In genomic region chr7:27168265-27168947, GRCh38 we compare ENCODE assay signal across 9 cellular contexts. TPM values are rescaled to one million over a fixed set of nuclear protein-coding genes. Genes with fewer than 3 reads are reported as not detected.
DNase-seq lines count a peak whose midpoint lies in the region; ATAC-seq, FAIRE-seq and TF ChIP-seq lines count a peak whose summit lies in the region.
"Had no signal": no experiment of that assay in that cellular context is flagged by ENCODE, and none has a peak within 500 bp of the region (broad histone marks: within the 10 kb centered on the region; RNA-seq: fewer than 3 reads in every experiment).

No MANE protein-coding gene starts in this region.

- H3K27me3 ChIP-seq in right atrium auricular region (peaks cover 87 to 90% of the 10 kb centered on the region in 2 donors), keratinocyte (ENCODE audit: control insufficient read depth, extremely low read depth, insufficient read depth, low read length) (no peaks in the 10 kb centered on the region), aorta (ENCODE audit: control insufficient read depth in 1 of 2, insufficient read depth in 2 of 2, low read length in 1 of 2) (peaks cover 0 to 1% of the 10 kb centered on the region in 2 donors)

- WGBS in aorta, 2 donors: 80 to 84% methylated on average over 25 of the region's 25 CpGs

- no peak overlapping the region for H3K27ac ChIP-seq in right atrium auricular region
- peak overlapping the region; percentile 87 for H3K27ac ChIP-seq in keratinocyte (ENCODE audit: control insufficient read depth, insufficient read depth, low read length)
- H3K27ac ChIP-seq in aorta (ENCODE audit: low read depth in 1 of 2, low read length in 2 of 2): no peak overlapping the region
- H3K27ac ChIP-seq: pancreas had no signal

- H3K9ac ChIP-seq in keratinocyte (ENCODE audit: control insufficient read depth, extremely low read depth, insufficient read depth, low read length): peak overlapping the region; percentile 83

- no peaks in the 10 kb centered on the region for H3K9me1 ChIP-seq in keratinocyte (ENCODE audit: control insufficient read depth, extremely low read depth, insufficient read depth, low read length)

- DNase-seq in Right ventricle myocardium superior (peak; percentile 29), right atrium auricular region (ENCODE audit: low spot score) (no peak), RKO (ENCODE audit: low spot score) (peak; percentile 76), keratinocyte (ENCODE audit: low read depth, low spot score) (no peak), aorta (peak; percentile 45 to 90), retina (no peak)

- peak overlapping the region; percentile 98 for H3K4me2 ChIP-seq in keratinocyte (ENCODE audit: control insufficient read depth, extremely low read depth, insufficient read depth, low read depth, low read length)

- intact Hi-C loops in Right ventricle myocardium superior (cut with DNase I) (loop anchor here (10.0 kb wide), 1 partner anchor 1274 kb away; no protein-coding TSS in a partner anchor), aorta (cut with DNase I) (loop anchor here in 1 of 2 donors (2.0 to 10.0 kb wide), 2 partner anchors 964 to 1312 kb away; partner anchors contain the start of genes CBX3 and HNRNPA2B1)

- peaks cover 0 to 51% of the 10 kb centered on the region in 2 donors for H3K4me1 ChIP-seq in right atrium auricular region
- peaks cover 32% of the 10 kb centered on the region for H3K4me1 ChIP-seq in keratinocyte (ENCODE audit: control insufficient read depth, extremely low read depth, insufficient read depth, low read length)
- no peaks in the 10 kb centered on the region for H3K4me1 ChIP-seq in aorta (ENCODE audit: control insufficient read depth in 1 of 2, insufficient read depth in 2 of 2, low read length in 2 of 2)

- ATAC-seq in Right ventricle myocardium superior (ENCODE audit: poor library complexity): no peak
- peak; percentile 13 for ATAC-seq in aorta (ENCODE audit: low FRiP score)
- ATAC-seq in HG03280 (IDR thresholded peaks at IDR 0.05; ENCODE audit: unreplicated experiment): no peak
- no peak for ATAC-seq in HG02759 (IDR thresholded peaks at IDR 0.05; ENCODE audit: unreplicated experiment)
- ATAC-seq: pancreas had no signal

- no peak for FAIRE-seq in keratinocyte (lab: Jason Lieb, UNC)
- FAIRE-seq: pancreas had no signal

- TF ChIP-seq CTCF in right atrium auricular region (IDR thresholded peaks at IDR 0.05) (no peak), keratinocyte (optimal IDR thresholded peaks at IDR 0.05 in 1 of 3, IDR thresholded peaks at IDR 0.05 in 1 of 3, conservative IDR thresholded peaks at IDR 0.05 in 1 of 3; ENCODE audit: extremely low read depth in 1 of 3, insufficient read depth in 2 of 3, low read length in 3 of 3) (no peak)

- no peaks in the 10 kb centered on the region for H3K36me3 ChIP-seq in right atrium auricular region
- H3K36me3 ChIP-seq in keratinocyte (ENCODE audit: control insufficient read depth in 2 of 2, extremely low read depth in 1 of 2, insufficient read depth in 2 of 2, low read length in 2 of 2): peaks cover 7 to 8% of the 10 kb centered on the region in 2 experiments
- H3K36me3 ChIP-seq in aorta (ENCODE audit: control insufficient read depth in 1 of 2, insufficient read depth in 2 of 2, low read length in 1 of 2): no peaks in the 10 kb centered on the region
- H3K36me3 ChIP-seq: pancreas had no signal

- peak overlapping the region; percentile 6 for H2AFZ ChIP-seq in keratinocyte (ENCODE audit: control insufficient read depth, low read length)

- H3K79me2 ChIP-seq in keratinocyte (ENCODE audit: control insufficient read depth, insufficient read depth, low read length): peaks cover 90% of the 10 kb centered on the region

- dilution Hi-C loops in keratinocyte (cut with MboI; ENCODE audit: extremely low pct_ligation_motif_present, low sequenced_read_pairs): no loop called here

- no peak overlapping the region for H3K4me3 ChIP-seq in right atrium auricular region
- H3K4me3 ChIP-seq in keratinocyte (ENCODE audit: control insufficient read depth in 2 of 3, extremely low read depth in 1 of 3, insufficient read depth in 2 of 3, low read depth in 1 of 3, low read length in 3 of 3): peak overlapping the region; percentile 78 to 94 (median 84)
- H3K4me3 ChIP-seq in aorta (ENCODE audit: low read length in 2 of 2): no peak overlapping the region
- H3K4me3 ChIP-seq: pancreas had no signal

- no peaks in the 10 kb centered on the region for H4K20me1 ChIP-seq in keratinocyte (ENCODE audit: control insufficient read depth, extremely low read depth, insufficient read depth, low read length)

- H3K9me3 ChIP-seq in right atrium auricular region: no peaks in the 10 kb centered on the region
- no peaks in the 10 kb centered on the region for H3K9me3 ChIP-seq in keratinocyte (ENCODE audit: control insufficient read depth, low read depth, low read length)
- no peaks in the 10 kb centered on the region for H3K9me3 ChIP-seq in aorta (ENCODE audit: control insufficient read depth, low read length)
- H3K9me3 ChIP-seq: pancreas had no signal

RNA-seq across cellular contexts. Expression of gene HOXA9, which starts 3.1 kb away (rescaled TPM):
- total RNA-seq in Right ventricle myocardium superior: not detected
- not detected for total RNA-seq in right atrium auricular region
- 9.0 to 40.5 TPM (median 28.1 TPM) in 3 replicates for polyA plus RNA-seq in keratinocyte
- 76.1 TPM for polyA plus RNA-seq in keratinocyte (2011; ENCODE audit: low read depth)
- polyA plus RNA-seq in keratinocyte (2011; cell fraction: cytosol; rRNA removed): 20.4 and 23.2 TPM in 2 replicates
- 22.3 and 31.4 TPM in 2 replicates for polyA plus RNA-seq in keratinocyte (2011; cell fraction: nucleus; rRNA removed)
- polyA plus RNA-seq in keratinocyte (2012; ENCODE audit: low replicate concordance): 21.1 and 27.0 TPM in 2 replicates
- 1.5 to 5.7 TPM (median 4.0 TPM) in 3 replicates for polyA minus RNA-seq in keratinocyte
- polyA minus RNA-seq in keratinocyte (2011; cell fraction: cytosol; rRNA and poly(A)+ RNA removed): 9.4 TPM
- polyA minus RNA-seq in keratinocyte (2011; cell fraction: nucleus; rRNA and poly(A)+ RNA removed): 2.2 and 3.8 TPM in 2 replicates
- total RNA-seq in aorta: 1 to 10 TPM; 1.6 to 5.8 TPM
- polyA plus RNA-seq in aorta: 1 to 10 TPM; 1.5 to 3.1 TPM

RNA-seq across cellular contexts. Expression of gene HOXA10, which starts 5.7 kb away (rescaled TPM):
- total RNA-seq in Right ventricle myocardium superior (not detected), right atrium auricular region (not detected), aorta (10 to 100 TPM in 1 of 2 donors, 1 to 10 TPM in 1; 1.5 to 11.2 TPM)
- polyA plus RNA-seq in keratinocyte (1.6 to 4.5 TPM (median 2.4 TPM) in 3 replicates), aorta (1 to 10 TPM; 3.4 to 3.6 TPM)
- 0.40 TPM for polyA plus RNA-seq in keratinocyte (2011; ENCODE audit: low read depth)
- 2.0 and 2.2 TPM in 2 replicates for polyA plus RNA-seq in keratinocyte (2011; cell fraction: cytosol; rRNA removed)
- 2.0 and 2.1 TPM in 2 replicates for polyA plus RNA-seq in keratinocyte (2011; cell fraction: nucleus; rRNA removed)
- 2.5 and 9.5 TPM in 2 replicates for polyA plus RNA-seq in keratinocyte (2012; ENCODE audit: low replicate concordance)
- polyA minus RNA-seq in keratinocyte: 1.9 to 5.1 TPM (median 3.0 TPM) in 3 replicates
- not detected for polyA minus RNA-seq in keratinocyte (2011; cell fraction: cytosol; rRNA and poly(A)+ RNA removed)
- polyA minus RNA-seq in keratinocyte (2011; cell fraction: nucleus; rRNA and poly(A)+ RNA removed): 0.47 and 0.84 TPM in 2 replicates
- polyA plus RNA-seq: pancreas had no signal

RNA-seq across cellular contexts. Expression of gene HOXA7, which starts 11.9 kb away (rescaled TPM):
- total RNA-seq in Right ventricle myocardium superior (not detected), right atrium auricular region (not detected), aorta (1 to 10 TPM; 4.7 to 9.3 TPM)
- polyA plus RNA-seq in keratinocyte (3.8 to 13.5 TPM (median 8.1 TPM) in 3 replicates), aorta (1 to 10 TPM; 2.4 to 3.3 TPM)
- polyA plus RNA-seq in keratinocyte (2011; ENCODE audit: low read depth): 4.9 TPM
- polyA plus RNA-seq in keratinocyte (2011; cell fraction: cytosol; rRNA removed): 7.4 and 9.8 TPM in 2 replicates
- 5.2 and 6.0 TPM in 2 replicates for polyA plus RNA-seq in keratinocyte (2011; cell fraction: nucleus; rRNA removed)
- polyA plus RNA-seq in keratinocyte (2012; ENCODE audit: low replicate concordance): 3.9 and 14.3 TPM in 2 replicates
- 4.5 to 4.9 TPM (median 4.8 TPM) in 3 replicates for polyA minus RNA-seq in keratinocyte
- polyA minus RNA-seq in keratinocyte (2011; cell fraction: cytosol; rRNA and poly(A)+ RNA removed): 11.9 TPM
- polyA minus RNA-seq in keratinocyte (2011; cell fraction: nucleus; rRNA and poly(A)+ RNA removed): 2.0 and 2.3 TPM in 2 replicates

RNA-seq across cellular contexts. Expression of gene HOXA3, which starts 16.0 kb away (rescaled TPM):
- total RNA-seq in Right ventricle myocardium superior (0.35 TPM), right atrium auricular region (under 1 TPM; 0.28 to 0.30 TPM), aorta (10 to 100 TPM in 1 of 2 donors, 1 to 10 TPM in 1; 9.6 to 20.8 TPM)
- polyA plus RNA-seq in keratinocyte (0.17 to 0.84 TPM (median 0.58 TPM) in 3 replicates), aorta (10 to 100 TPM in 1 of 2 donors, 1 to 10 TPM in 1; 3.8 to 12.2 TPM)
- 0.87 TPM for polyA plus RNA-seq in keratinocyte (2011; ENCODE audit: low read depth)
- polyA plus RNA-seq in keratinocyte (2011; cell fraction: cytosol; rRNA removed): 0.55 and 0.95 TPM in 2 replicates
- polyA plus RNA-seq in keratinocyte (2011; cell fraction: nucleus; rRNA removed): 1.2 and 2.0 TPM in 2 replicates
- polyA plus RNA-seq in keratinocyte (2012; ENCODE audit: low replicate concordance): 1.1 and 3.2 TPM in 2 replicates
- polyA minus RNA-seq in keratinocyte: 0.22 to 1.2 TPM in 2 of 3 replicates, not detected in the other
- 1.9 TPM for polyA minus RNA-seq in keratinocyte (2011; cell fraction: cytosol; rRNA and poly(A)+ RNA removed)
- 0.54 and 1.2 TPM in 2 replicates for polyA minus RNA-seq in keratinocyte (2011; cell fraction: nucleus; rRNA and poly(A)+ RNA removed)

RNA-seq across cellular contexts. Expression of gene HOXA11, which starts 16.6 kb away (rescaled TPM):
- total RNA-seq in Right ventricle myocardium superior (not detected), right atrium auricular region (not detected), aorta (under 1 TPM in 1 of 2 donors, not detected in 1; 0.81 TPM)
- polyA plus RNA-seq in keratinocyte (0.07 to 0.18 TPM (median 0.14 TPM) in 3 replicates), aorta (under 1 TPM in 1 of 2 donors, not detected in 1; 0.13 TPM)
- polyA plus RNA-seq in keratinocyte (2011; ENCODE audit: low read depth): not detected
- polyA plus RNA-seq in keratinocyte (2011; cell fraction: cytosol; rRNA removed): 0.17 and 0.19 TPM in 2 replicates
- 0.13 TPM in 2 replicates for polyA plus RNA-seq in keratinocyte (2011; cell fraction: nucleus; rRNA removed)
- 0.16 and 0.27 TPM in 2 replicates for polyA plus RNA-seq in keratinocyte (2012; ENCODE audit: low replicate concordance)
- polyA minus RNA-seq in keratinocyte: not detected in 3 replicates
- polyA minus RNA-seq in keratinocyte (2011; cell fraction: cytosol; rRNA and poly(A)+ RNA removed): not detected
- polyA minus RNA-seq in keratinocyte (2011; cell fraction: nucleus; rRNA and poly(A)+ RNA removed): not detected in 2 replicates
- total RNA-seq: pancreas had no signal
- polyA plus RNA-seq: pancreas had no signal

Comparison
In these comparisons a context has a peak if more than half of its experiments do, and no peak if none do; other contexts are left out.
1. DNase-seq: peak in Right ventricle myocardium superior (single experiment), RKO (single experiment) and aorta (2 of 2); none in right atrium auricular region (single experiment), keratinocyte (single experiment) and retina (single experiment).
2. H3K4me3 ChIP-seq: peak in keratinocyte (3 of 3); none in right atrium auricular region (0 of 2) and aorta (0 of 2).